ENCODE assay signal across 28 cellular contexts in genomic region chr2:120886534-120886961, GRCh38.
DNase-seq lines count a peak whose midpoint lies in the region; ATAC-seq and TF ChIP-seq lines count a peak whose summit lies in the region.
"Had no signal": no experiment of that assay in that cellular context is flagged by ENCODE, and none has a peak within 500 bp of the region (broad histone marks: within the 10 kb centered on the region; RNA-seq: fewer than 3 reads in every experiment).

No MANE protein-coding gene starts in this region.

- no peak overlapping the region for H4K8ac ChIP-seq in neuronal stem cell (ENCODE audit: low read depth, low read length)

- peak overlapping the region; percentile 52 for H3K27ac ChIP-seq in cardiac muscle cell
- H3K27ac ChIP-seq in neuronal stem cell (replicated peaks; ENCODE audit: low read length) = no peak overlapping the region
- no peak overlapping the region for H3K27ac ChIP-seq in breast epithelium
- H3K27ac ChIP-seq: left ventricle myocardium inferior, ovary had no signal

- WGBS in neuronal stem cell (ENCODE audit: extremely low coverage in 2 of 2, insufficient read length in 2 of 2, insufficient replicate concordance in 1 of 2), 2 donors = no CpG with 5 or more reads among the region's 10 CpGs

- peak overlapping the region; percentile 50 for H3K14ac ChIP-seq in neuronal stem cell (ENCODE audit: low read length)

- ATAC-seq in left ventricle myocardium superior = no peak
- ATAC-seq in esophagus mucosa = peak; percentile 31
- no peak for ATAC-seq in stimulated activated naive CD8-positive, alpha-beta T cell treated with anti-CD3 and anti-CD28 coated beads, Interleukin-15, Interleukin-2, amounts not matched to agents 100 U/mL and 50 U/mL, for 24 hours
- no peak for ATAC-seq in GM19035 (IDR thresholded peaks at IDR 0.05; ENCODE audit: unreplicated experiment)
- ATAC-seq: activated CD4-positive, alpha-beta T cell treated with anti-CD3 and anti-CD28 coated beads for 36 hours; activated CD8-positive, alpha-beta T cell treated with anti-CD3 and anti-CD28 coated beads, Interleukin-2, amount 10 ng/mL, durations not matched to agents 7 days and 5 days; naive thymus-derived CD8-positive, alpha-beta T cell; Panc1 had no signal

- no peak overlapping the region for H2BK120ac ChIP-seq in neuronal stem cell (ENCODE audit: low read depth, low read length)

- H3K9ac ChIP-seq in neuronal stem cell (ENCODE audit: low read depth, low read length, poor library complexity) = no peak overlapping the region

- H3K27me3 ChIP-seq in cardiac muscle cell = no peaks in the 10 kb centered on the region
- no peaks in the 10 kb centered on the region for H3K27me3 ChIP-seq in neuronal stem cell (ENCODE audit: control insufficient read depth in 3 of 3, insufficient read depth in 3 of 3, low read depth in 1 of 3, low read length in 3 of 3)
- no peaks in the 10 kb centered on the region for H3K27me3 ChIP-seq in breast epithelium
- H3K27me3 ChIP-seq: MG63, ovary had no signal

- TF ChIP-seq CTCF in cardiac muscle cell (IDR thresholded peaks at IDR 0.05; ENCODE audit: low read depth, low read length) = no peak
- TF ChIP-seq CTCF in breast epithelium (IDR thresholded peaks at IDR 0.05) = no peak

- no peak overlapping the region for H3K4me3 ChIP-seq in cardiac muscle cell
- no peak overlapping the region for H3K4me3 ChIP-seq in neuronal stem cell (ENCODE audit: low read length in 2 of 2)
- no peak overlapping the region for H3K4me3 ChIP-seq in breast epithelium
- H3K4me3 ChIP-seq: left ventricle myocardium inferior, MG63, ovary had no signal

- no peak overlapping the region for H3K23ac ChIP-seq in neuronal stem cell (ENCODE audit: low read depth, low read length, poor library complexity)

- H4K91ac ChIP-seq in neuronal stem cell (ENCODE audit: low read depth, low read length, poor library complexity) = no peak overlapping the region

- no peak overlapping the region for H3K4ac ChIP-seq in neuronal stem cell (ENCODE audit: low read length)

- H2BK12ac ChIP-seq in neuronal stem cell (ENCODE audit: low read length) = peak overlapping the region; percentile 52

- H3K4me2 ChIP-seq in neuronal stem cell (ENCODE audit: insufficient read depth, low read length, poor library complexity, severe bottlenecking) = no peak overlapping the region

- H2AK5ac ChIP-seq in neuronal stem cell (ENCODE audit: low read depth, low read length) = peak overlapping the region; percentile 85

- intact Hi-C loops in left ventricle myocardium superior (cut with micrococcal nuclease) = no loop called here
- intact Hi-C loops in breast epithelium (cut with DNase I; ENCODE audit: low total_unique reads) = no loop called here

- no peak for TF ChIP-seq POLR2A in breast epithelium (IDR thresholded peaks at IDR 0.05)

- no peak overlapping the region for H2BK15ac ChIP-seq in neuronal stem cell (ENCODE audit: low read length)

- H3K4me1 ChIP-seq in cardiac muscle cell (ENCODE audit: low read depth) (peaks cover 32% of the 10 kb centered on the region), neuronal stem cell (ENCODE audit: control insufficient read depth in 2 of 2, insufficient read depth in 1 of 2, low read depth in 1 of 2, low read length in 2 of 2) (peaks cover 30 to 32% of the 10 kb centered on the region in 2 donors), breast epithelium (no peaks in the 10 kb centered on the region)

- H3K36me3 ChIP-seq in cardiac muscle cell (no peaks in the 10 kb centered on the region), neuronal stem cell (replicated peaks in 1 of 2; ENCODE audit: control insufficient read depth in 2 of 2, insufficient read depth in 2 of 2, low read length in 2 of 2) (peaks cover 0 to 22% of the 10 kb centered on the region in 2 donors), breast epithelium (no peaks in the 10 kb centered on the region)
- H3K36me3 ChIP-seq: left ventricle myocardium inferior, MG63, ovary had no signal

- H3K79me1 ChIP-seq in neuronal stem cell (ENCODE audit: low read depth, low read length) = peaks cover 12% of the 10 kb centered on the region

- no peaks in the 10 kb centered on the region for H3K9me3 ChIP-seq in cardiac muscle cell (ENCODE audit: low read depth)
- no peaks in the 10 kb centered on the region for H3K9me3 ChIP-seq in neuronal stem cell (replicated peaks in 1 of 2; ENCODE audit: control insufficient read depth in 2 of 2, insufficient read depth in 1 of 2, low read depth in 1 of 2, low read length in 2 of 2)
- no peaks in the 10 kb centered on the region for H3K9me3 ChIP-seq in breast epithelium
- H3K9me3 ChIP-seq: left ventricle myocardium inferior, MG63, ovary had no signal

- DNase-seq in cardiac muscle cell (ENCODE audit: low read depth in 1 of 2, low spot score in 1 of 2) (no peak), left ventricle myocardium superior (no peak), neuronal stem cell (ENCODE audit: low spot score) (no peak), breast epithelium (ENCODE audit: low spot score in 2 of 2) (no peak), NCI-H1436 (lab: John Stamatoyannopoulos, UW) (no peak)
- DNase-seq in stimulated activated naive CD8-positive, alpha-beta T cell treated with anti-CD3 and anti-CD28 coated beads, Interleukin-15, Interleukin-2, amounts not matched to agents 100 U/mL and 50 U/mL, for 24 hours = no peak
- DNase-seq: activated CD4-positive, alpha-beta T cell treated with anti-CD3 and anti-CD28 coated beads for 36 hours; activated CD8-positive, alpha-beta T cell treated with anti-CD3 and anti-CD28 coated beads, Interleukin-2, amount 10 ng/mL, durations not matched to agents 7 days and 5 days; activated naive CD4-positive, alpha-beta T cell treated with anti-CD3 and anti-CD28 coated beads, Interleukin-2, amount 50 U/mL, for 16 hours; AML-193; CD4-positive, alpha-beta memory T cell; effector CD4-positive, alpha-beta T cell; H9; KBM-7; left ventricle myocardium inferior; MG63; naive thymus-derived CD8-positive, alpha-beta T cell; NCI-H2029; NCI-H526 treated with DMSO at 0.1 percent for 48 hours; SHP77 treated with DMSO at 0.1 percent for 48 hours; small intestine; stimulated activated naive CD4-positive, alpha-beta T cell treated with Interleukin-2 at 50 U/mL for 16 hours; SW 1271; T-helper 9 cell had no signal

- no peak overlapping the region for H2AFZ ChIP-seq in neuronal stem cell (ENCODE audit: low read length)

- H3K18ac ChIP-seq in neuronal stem cell (ENCODE audit: low read length) = peak overlapping the region; percentile 77

- H2BK5ac ChIP-seq in neuronal stem cell (ENCODE audit: low read length) = peak overlapping the region; percentile 16
